8 cellular contexts compared by ENCODE assay signal in the genomic region with DNA sequence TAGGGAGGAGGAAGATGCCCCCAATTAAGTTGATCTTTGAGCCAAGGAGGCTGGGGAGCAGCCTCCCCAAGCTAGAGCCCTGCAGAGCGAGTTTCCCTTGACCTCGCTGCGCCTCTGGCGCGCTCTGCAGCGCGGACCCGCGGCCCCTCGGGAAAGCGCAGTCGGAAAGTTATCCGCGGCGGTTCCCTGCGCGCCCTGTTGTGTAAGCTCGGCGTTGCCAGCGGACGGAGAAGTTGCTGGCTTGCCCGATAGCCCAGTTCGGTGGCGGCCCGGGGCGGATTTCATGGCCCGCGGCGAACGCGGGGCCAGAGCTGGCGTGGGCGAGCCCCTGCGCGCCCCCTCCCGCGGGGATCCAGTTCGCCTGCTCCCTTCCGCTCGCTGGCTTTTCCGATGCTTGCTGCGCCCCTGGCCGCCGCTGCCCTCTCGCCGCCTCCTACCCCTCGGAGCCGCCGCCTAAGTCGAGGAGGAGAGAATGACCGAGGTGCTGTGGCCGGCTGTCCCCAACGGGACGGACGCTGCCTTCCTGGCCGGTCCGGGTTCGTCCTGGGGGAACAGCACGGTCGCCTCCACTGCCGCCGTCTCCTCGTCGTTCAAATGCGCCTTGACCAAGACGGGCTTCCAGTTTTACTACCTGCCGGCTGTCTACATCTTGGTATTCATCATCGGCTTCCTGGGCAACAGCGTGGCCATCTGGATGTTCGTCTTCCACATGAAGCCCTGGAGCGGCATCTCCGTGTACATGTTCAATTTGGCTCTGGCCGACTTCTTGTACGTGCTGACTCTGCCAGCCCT. TPM values are rescaled to one million over a fixed set of nuclear protein-coding genes. Genes with fewer than 3 reads are reported as not detected.
DNase-seq lines count a peak whose midpoint lies in the region; ATAC-seq, FAIRE-seq and TF ChIP-seq lines count a peak whose summit lies in the region.

No MANE protein-coding gene starts in this region.

- H3K9me3 ChIP-seq in liver (ENCODE audit: control insufficient read depth in 4 of 4, low read length in 3 of 4) (no peaks in the 10 kb centered on the region), HepG2 (ENCODE audit: low read length) (no peaks in the 10 kb centered on the region), heart left ventricle (no peaks in the 10 kb centered on the region), parathyroid adenoma (ENCODE audit: control insufficient read depth, low read length) (no peaks in the 10 kb centered on the region)

- H3K4me3 ChIP-seq in liver (ENCODE audit: low read depth in 1 of 3, low read length in 3 of 3) = peak overlapping the region; percentile 62 to 86 (median 63)
- H3K4me3 ChIP-seq in HepG2 (replicated peaks in 1 of 3; ENCODE audit: insufficient read depth in 1 of 3, low read depth in 2 of 3, low read length in 3 of 3) = no peak overlapping the region
- peak overlapping the region; percentile 53 to 88 (median 80) for H3K4me3 ChIP-seq in heart left ventricle
- peak overlapping the region; percentile 67 for H3K4me3 ChIP-seq in parathyroid adenoma (ENCODE audit: low read depth, low read length)

- TF ChIP-seq CTCF in liver (IDR thresholded peaks at IDR 0.05; ENCODE audit: low read depth, low read length, missing input control) (no peak), HepG2 (CRISPR knock-in tag; IDR thresholded peaks at IDR 0.05) (no peak), heart left ventricle (IDR thresholded peaks at IDR 0.05) (peak in 9 of 12 donors; percentile 13 to 54 (median 29)), parathyroid adenoma (IDR thresholded peaks at IDR 0.05) (no peak)

- H3K4me2 ChIP-seq in HepG2 (ENCODE audit: low read depth, low read length) (no peak overlapping the region), parathyroid adenoma (ENCODE audit: low read length) (peak overlapping the region; percentile 70)

- no peak for TF ChIP-seq RAD21 in liver (IDR thresholded peaks at IDR 0.05)
- TF ChIP-seq RAD21 in HepG2 (CRISPR knock-in tag; IDR thresholded peaks at IDR 0.05) = no peak

- ATAC-seq in HepG2 = no peak
- ATAC-seq in HG02588 (IDR thresholded peaks at IDR 0.05; ENCODE audit: unreplicated experiment) = peak; percentile 53
- peak; percentile 73 to 88 (median 87) for ATAC-seq in heart left ventricle

- H3K36me3 Mint-ChIP-seq in activated T-helper 2 cell treated with anti-CD3 and anti-CD28 coated beads, Interferon-gamma antibody, Interleukin-2, Interleukin-4, amounts not matched to agents 10 μg/mL and 5 μg/mL and 100 μg/mL, durations not matched to agents 14 hours and 24 hours and 36 hours (ENCODE audit: low read depth) = peaks cover 6% of the 10 kb centered on the region

- H3K36me3 ChIP-seq in liver (ENCODE audit: control insufficient read depth in 4 of 4, insufficient read depth in 3 of 4, low read depth in 1 of 4, low read length in 3 of 4) (no peaks in the 10 kb centered on the region), HepG2 (replicated peaks in 1 of 2; ENCODE audit: control insufficient read depth in 1 of 2, insufficient read depth in 2 of 2, low read length in 2 of 2) (no peaks in the 10 kb centered on the region), heart left ventricle (no peaks in the 10 kb centered on the region), parathyroid adenoma (ENCODE audit: control insufficient read depth, insufficient read depth, low read length) (no peaks in the 10 kb centered on the region)

- no peak for DNase-seq in HepG2 (ENCODE audit: low spot score)
- peak; percentile 70 for DNase-seq in MV-4-11 (lab: John Stamatoyannopoulos, UW)
- peak; percentile 25 for DNase-seq in activated T-helper 2 cell treated with anti-CD3 and anti-CD28 coated beads, Interferon-gamma antibody, Interleukin-2, Interleukin-4, amounts not matched to agents 10 μg/mL and 5 μg/mL and 100 μg/mL, durations not matched to agents 14 hours and 24 hours and 36 hours (ENCODE audit: low spot score)
- peak; percentile 58 to 85 (median 72) for DNase-seq in heart left ventricle
- no peak for DNase-seq in middle frontal gyrus (ENCODE audit: extremely low spot score, low spot score)

- in situ Hi-C loops in HepG2 (cut with HindIII; ENCODE audit: extremely low pct_ligation_motif_present, low pct_unique_long_range_greater_than_20kb) = no loop called here

- H3K9ac ChIP-seq in liver (ENCODE audit: low read depth in 1 of 2, low read length in 2 of 2) (peak overlapping the region in 1 of 2 donors; percentile 19), HepG2 (ENCODE audit: insufficient read depth, low read depth, low read length) (no peak overlapping the region), parathyroid adenoma (no peak overlapping the region)

- CTCF ChIA-PET in HepG2 (lab: Yijun Ruan, JAX; ENCODE audit: low intra/inter-chr PET ratio, low total read pairs) = no interaction called here

- POLR2A ChIA-PET in HepG2 (lab: Yijun Ruan, JAX) = no interaction called here

- intact Hi-C loops in HepG2 (cut with micrococcal nuclease; ENCODE audit: unreplicated experiment) = no loop called here
- intact Hi-C loops in activated T-helper 2 cell treated with anti-CD3 and anti-CD28 coated beads, Interferon-gamma antibody, Interleukin-2, Interleukin-4, amounts not matched to agents 10 μg/mL and 5 μg/mL and 100 μg/mL, durations not matched to agents 14 hours and 24 hours and 36 hours (cut with micrococcal nuclease) = loop anchor here (10.0 kb wide), 2 partner anchors 101 to 331 kb away; no protein-coding TSS in a partner anchor
- intact Hi-C loops in heart left ventricle (cut with DNase I) = loop anchor here in 3 of 10 donors (5.0 to 10.0 kb wide), 4 partner anchors 72 to 351 kb away; no protein-coding TSS in a partner anchor

- peak overlapping the region; percentile 81 for H3K27ac Mint-ChIP-seq in activated T-helper 2 cell treated with anti-CD3 and anti-CD28 coated beads, Interferon-gamma antibody, Interleukin-2, Interleukin-4, amounts not matched to agents 10 μg/mL and 5 μg/mL and 100 μg/mL, durations not matched to agents 14 hours and 24 hours and 36 hours

- H3K27ac ChIP-seq in liver (ENCODE audit: low read depth in 1 of 2, low read length in 2 of 2) (peak overlapping the region; percentile 43 to 60), HepG2 (ENCODE audit: extremely low read length, insufficient read depth, low read length) (no peak overlapping the region), heart left ventricle (peak overlapping the region; percentile 14 to 88 (median 74)), parathyroid adenoma (no peak overlapping the region)

- H3K27me3 ChIP-seq in liver (ENCODE audit: control insufficient read depth in 4 of 4, insufficient read depth in 4 of 4, low read length in 3 of 4) = peaks cover 0 to 5% (median 0%) of the 10 kb centered on the region in 4 donors
- H3K27me3 ChIP-seq in HepG2 (ENCODE audit: control insufficient read depth in 1 of 2, insufficient read depth in 2 of 2, low read length in 2 of 2) = no peaks in the 10 kb centered on the region
- peaks cover 0 to 5% (median 0%) of the 10 kb centered on the region in 9 donors for H3K27me3 ChIP-seq in heart left ventricle
- no peaks in the 10 kb centered on the region for H3K27me3 ChIP-seq in parathyroid adenoma (ENCODE audit: control insufficient read depth, insufficient read depth, low read length)

- peak overlapping the region; percentile 88 for H3K4me3 Mint-ChIP-seq in activated T-helper 2 cell treated with anti-CD3 and anti-CD28 coated beads, Interferon-gamma antibody, Interleukin-2, Interleukin-4, amounts not matched to agents 10 μg/mL and 5 μg/mL and 100 μg/mL, durations not matched to agents 14 hours and 24 hours and 36 hours (ENCODE audit: low read depth)

- H3K79me2 ChIP-seq in HepG2 (ENCODE audit: insufficient read depth, low read length) = no peaks in the 10 kb centered on the region
- H3K79me2 ChIP-seq in parathyroid adenoma = no peaks in the 10 kb centered on the region

- H2AFZ ChIP-seq in HepG2 (ENCODE audit: low read length) (no peak overlapping the region), parathyroid adenoma (peak overlapping the region; percentile 61)

- no peaks in the 10 kb centered on the region for H4K20me1 ChIP-seq in HepG2 (ENCODE audit: insufficient read depth, low read length)

- 4% methylated on average over 74 of the region's 74 CpGs for WGBS in liver
- 78% methylated on average over 59 of the region's 74 CpGs for WGBS in HepG2 (ENCODE audit: low lambda C conversion rate)
- WGBS in heart left ventricle, 4 donors = 2% methylated on average over 44 to 74 of the region's 74 CpGs

- H3K9me3 Mint-ChIP-seq in activated T-helper 2 cell treated with anti-CD3 and anti-CD28 coated beads, Interferon-gamma antibody, Interleukin-2, Interleukin-4, amounts not matched to agents 10 μg/mL and 5 μg/mL and 100 μg/mL, durations not matched to agents 14 hours and 24 hours and 36 hours = no peaks in the 10 kb centered on the region

- peaks cover 56% of the 10 kb centered on the region for H3K27me3 Mint-ChIP-seq in activated T-helper 2 cell treated with anti-CD3 and anti-CD28 coated beads, Interferon-gamma antibody, Interleukin-2, Interleukin-4, amounts not matched to agents 10 μg/mL and 5 μg/mL and 100 μg/mL, durations not matched to agents 14 hours and 24 hours and 36 hours (ENCODE audit: low read depth)

- no peak for TF ChIP-seq EP300 in HepG2 (IDR thresholded peaks at IDR 0.05; ENCODE audit: low read depth in 2 of 2, low read length in 2 of 2)
- no peak for TF ChIP-seq EP300 in HepG2 (CRISPR knock-in tag; IDR thresholded peaks at IDR 0.05; ENCODE audit: borderline replicate concordance)

- no TSS peak for BruUV-seq in HepG2 (replicated peaks; lab: Mats Ljungman, UMichigan)

- H3K4me1 ChIP-seq in liver (ENCODE audit: control insufficient read depth in 4 of 4, insufficient read depth in 4 of 4, low read length in 3 of 4) = peaks cover 9 to 20% (median 12%) of the 10 kb centered on the region in 4 donors
- no peaks in the 10 kb centered on the region for H3K4me1 ChIP-seq in HepG2 (ENCODE audit: insufficient read depth, low read length)
- peaks cover 0 to 40% (median 6%) of the 10 kb centered on the region in 12 donors for H3K4me1 ChIP-seq in heart left ventricle
- H3K4me1 ChIP-seq in parathyroid adenoma = no peaks in the 10 kb centered on the region

- TF ChIP-seq POLR2A in HepG2 (IDR thresholded peaks at IDR 0.05; ENCODE audit: insufficient read depth in 1 of 2, low read depth in 2 of 2, low read length in 2 of 2) (no peak), heart left ventricle (IDR thresholded peaks at IDR 0.05) (no peak)

- no peak for FAIRE-seq in HepG2 (lab: Jason Lieb, UNC)

- H3K4me1 Mint-ChIP-seq in activated T-helper 2 cell treated with anti-CD3 and anti-CD28 coated beads, Interferon-gamma antibody, Interleukin-2, Interleukin-4, amounts not matched to agents 10 μg/mL and 5 μg/mL and 100 μg/mL, durations not matched to agents 14 hours and 24 hours and 36 hours (ENCODE audit: low read depth) = peaks cover 16% of the 10 kb centered on the region

RNA-seq across cellular contexts. Expression of a gene that starts 0.6 kb away (rescaled TPM):
- total RNA-seq in liver (1 to 10 TPM; 3.1 to 7.5 TPM), HepG2 (2016; rRNA removed; fragmentation: Illumina TruSeq; extraction: Trizol) (not detected in 2 replicates), heart left ventricle (1 to 10 TPM; 4.1 to 8.4 (median 6.3) TPM)
- polyA plus RNA-seq in liver (under 1 TPM; 0.54 to 0.62 TPM), HepG2 (2011; rRNA removed) (not detected in 2 replicates), heart left ventricle (1 to 10 TPM; 1.1 to 1.2 TPM)
- not detected in 2 replicates for total RNA-seq in HepG2 (2016; cell fraction: cytosol; rRNA removed; fragmentation: Illumina TruSeq; extraction: Trizol; ENCODE audit: low read depth)
- not detected in 2 replicates for total RNA-seq in HepG2 (2016; cell fraction: insoluble cytoplasmic fraction; rRNA removed; fragmentation: Illumina TruSeq; extraction: Trizol)
- total RNA-seq in HepG2 (2016; cell fraction: membrane; rRNA removed; fragmentation: Illumina TruSeq; extraction: Trizol) = not detected in 2 replicates
- total RNA-seq in HepG2 (2016; cell fraction: nucleus; rRNA removed; fragmentation: Illumina TruSeq; extraction: Trizol) = not detected in 2 replicates
- polyA plus RNA-seq in HepG2 (2011; cell fraction: cytosol; rRNA removed) = not detected in 2 replicates
- polyA plus RNA-seq in HepG2 (2011; cell fraction: nucleus; rRNA removed) = not detected in 2 replicates
- not detected in 2 replicates for polyA plus RNA-seq in HepG2 (2012)
- polyA plus RNA-seq in HepG2 (2016; cell fraction: cytosol; fragmentation: Illumina TruSeq; extraction: Trizol; ENCODE audit: low read depth) = not detected in 2 replicates
- polyA plus RNA-seq in HepG2 (2016; cell fraction: insoluble cytoplasmic fraction; fragmentation: Illumina TruSeq; extraction: Trizol; ENCODE audit: low read depth) = not detected in 2 replicates
- polyA plus RNA-seq in HepG2 (2016; cell fraction: membrane; fragmentation: Illumina TruSeq; extraction: Trizol; ENCODE audit: low read depth) = not detected in 2 replicates
- not detected in 2 replicates for polyA plus RNA-seq in HepG2 (2016; cell fraction: nucleus; fragmentation: Illumina TruSeq; extraction: Trizol; ENCODE audit: insufficient read depth, low read depth)
- polyA minus RNA-seq in HepG2 (2011; rRNA and poly(A)+ RNA removed; ENCODE audit: low replicate concordance) = 0.05 TPM in 1 of 2 replicates, not detected in the other
- polyA minus RNA-seq in HepG2 (2011; cell fraction: cytosol; rRNA and poly(A)+ RNA removed) = not detected in 2 replicates
- not detected in 2 replicates for polyA minus RNA-seq in HepG2 (2011; cell fraction: nucleus; rRNA and poly(A)+ RNA removed)
- total RNA-seq in activated T-helper 2 cell treated with anti-CD3 and anti-CD28 coated beads, Interferon-gamma antibody, Interleukin-2, Interleukin-4, amounts not matched to agents 10 μg/mL and 5 μg/mL and 100 μg/mL, durations not matched to agents 14 hours and 24 hours and 36 hours = 1.7 and 2.1 TPM in 2 replicates

Comparison
In these comparisons a context has a peak if more than half of its experiments do, and no peak if none do; other contexts are left out.
1. H3K27ac ChIP-seq: peak in liver (2 of 2) and heart left ventricle (12 of 12); none in HepG2 (single experiment) and parathyroid adenoma (single experiment).
2. H3K4me3 ChIP-seq: peak in liver (3 of 3), heart left ventricle (12 of 12) and parathyroid adenoma (single experiment); none in HepG2 (0 of 3).
3. CTCF ChIP-seq: peak in heart left ventricle (9 of 12); none in liver (single experiment), HepG2 (single experiment) and parathyroid adenoma (single experiment).
4. DNase-seq: peak in MV-4-11 (single experiment), activated T-helper 2 cell treated with anti-CD3 and anti-CD28 coated beads, Interferon-gamma antibody, Interleukin-2, Interleukin-4, amounts not matched to agents 10 μg/mL and 5 μg/mL and 100 μg/mL, durations not matched to agents 14 hours and 24 hours and 36 hours (single experiment) and heart left ventricle (5 of 5); none in HepG2 (single experiment) and middle frontal gyrus (single experiment).